In the genomic region with DNA sequence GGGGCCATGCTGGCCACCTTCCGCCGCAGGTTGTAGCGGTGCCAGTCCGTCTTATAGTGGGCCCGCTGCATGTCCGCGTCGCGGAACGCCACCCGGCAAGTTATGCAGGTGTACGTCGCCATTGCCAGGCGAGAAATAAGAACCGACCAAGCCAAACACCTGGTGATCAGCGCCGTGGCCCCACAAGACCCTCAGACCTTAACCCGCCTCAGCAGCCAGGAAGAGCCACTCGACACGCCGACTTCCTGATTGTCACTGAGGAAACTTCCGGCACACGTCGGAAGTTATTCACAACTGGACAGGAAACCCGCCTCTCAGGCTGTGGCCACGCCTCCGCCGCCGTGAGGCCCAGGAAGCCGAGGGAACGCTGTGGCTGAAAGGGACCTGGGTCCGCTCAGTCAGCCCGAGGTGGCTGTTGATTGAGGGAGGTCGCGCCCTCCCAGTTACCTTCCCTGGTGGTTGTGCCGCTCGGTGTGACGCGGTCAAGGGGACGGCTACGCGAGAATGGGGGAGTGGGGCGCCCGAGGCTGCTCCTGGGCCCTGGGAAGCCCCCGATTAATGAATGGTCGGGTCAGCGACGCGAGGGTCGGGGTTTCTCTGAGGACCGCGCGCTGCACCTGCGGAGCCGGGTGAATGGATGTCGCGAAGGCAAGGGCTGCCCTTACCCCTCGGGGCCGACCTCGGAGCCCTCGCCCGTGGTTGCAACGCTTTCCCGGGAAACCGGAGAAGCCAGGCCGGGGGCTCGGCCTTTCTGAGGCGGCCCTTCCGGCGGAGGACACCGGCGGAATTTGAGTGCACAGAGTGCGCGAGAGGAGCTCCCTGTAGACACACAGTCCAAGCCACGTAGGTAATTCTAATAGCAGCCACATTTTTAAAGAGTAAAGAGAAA, we compare ENCODE assay signal across 8 cellular contexts. TPM values are rescaled to one million over a fixed set of nuclear protein-coding genes. Genes with fewer than 3 reads are reported as not detected.
DNase-seq lines count a peak whose midpoint lies in the region; TF ChIP-seq lines count a peak whose summit lies in the region.

A gene with protein sequence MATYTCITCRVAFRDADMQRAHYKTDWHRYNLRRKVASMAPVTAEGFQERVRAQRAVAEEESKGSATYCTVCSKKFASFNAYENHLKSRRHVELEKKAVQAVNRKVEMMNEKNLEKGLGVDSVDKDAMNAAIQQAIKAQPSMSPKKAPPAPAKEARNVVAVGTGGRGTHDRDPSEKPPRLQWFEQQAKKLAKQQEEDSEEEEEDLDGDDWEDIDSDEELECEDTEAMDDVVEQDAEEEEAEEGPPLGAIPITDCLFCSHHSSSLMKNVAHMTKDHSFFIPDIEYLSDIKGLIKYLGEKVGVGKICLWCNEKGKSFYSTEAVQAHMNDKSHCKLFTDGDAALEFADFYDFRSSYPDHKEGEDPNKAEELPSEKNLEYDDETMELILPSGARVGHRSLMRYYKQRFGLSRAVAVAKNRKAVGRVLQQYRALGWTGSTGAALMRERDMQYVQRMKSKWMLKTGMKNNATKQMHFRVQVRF (minus strand): TSS at position 257 of the 889 bp plus-strand sequence. CDS start 135 bp downstream, at position 122.

- H4K20me1 ChIP-seq in MM.1S (ENCODE audit: insufficient read depth, low read length): no peaks in the 10 kb centered on the region

- no peaks in the 10 kb centered on the region for H3K9me3 Mint-ChIP-seq in nephron
- H3K9me3 Mint-ChIP-seq in stimulated activated naive CD8-positive, alpha-beta T cell treated with anti-CD3 and anti-CD28 coated beads, Interleukin-15, Interleukin-2, amounts not matched to agents 100 ng/mL and 50 ng/mL, for 24 hours: no peaks in the 10 kb centered on the region

- H3K27me3 ChIP-seq in MM.1S (replicated peaks; ENCODE audit: insufficient read depth, low read length): no peaks in the 10 kb centered on the region

- H3K79me2 ChIP-seq in MM.1S (ENCODE audit: low read length): peaks cover 65% of the 10 kb centered on the region

- peaks cover 26% of the 10 kb centered on the region for H3K36me3 Mint-ChIP-seq in nephron (ENCODE audit: low read depth)
- H3K36me3 Mint-ChIP-seq in stimulated activated naive CD8-positive, alpha-beta T cell treated with anti-CD3 and anti-CD28 coated beads, Interleukin-15, Interleukin-2, amounts not matched to agents 100 ng/mL and 50 ng/mL, for 24 hours (ENCODE audit: low read depth): peaks cover 52% of the 10 kb centered on the region

- peak within 1 kb of the TSS; percentile 77 for H3K4me2 ChIP-seq in MM.1S (ENCODE audit: low read depth, low read length)

- peak within 1 kb of the TSS; percentile 93 to 99 (median 99) for H3K4me3 Mint-ChIP-seq in nephron
- peak within 1 kb of the TSS; percentile 98 for H3K4me3 Mint-ChIP-seq in stimulated activated naive CD8-positive, alpha-beta T cell treated with anti-CD3 and anti-CD28 coated beads, Interleukin-15, Interleukin-2, amounts not matched to agents 100 ng/mL and 50 ng/mL, for 24 hours

- 0 out of 2 replicates have a peak, but pooled peaks cover 11% of the 10 kb centered on the region for H3F3A ChIP-seq in MM.1S (ENCODE audit: insufficient read depth, low read length)

- peak within 1 kb of the TSS; percentile 99 for H3K4me3 ChIP-seq in MM.1S (ENCODE audit: low read length)
- H3K4me3 ChIP-seq in fibroblast of the aortic adventitia (ENCODE audit: low read depth, low read length): peak within 1 kb of the TSS; percentile 90

- H3K27ac ChIP-seq in MM.1S (ENCODE audit: low read length): peak within 1 kb of the TSS; percentile 46; the same call in 1 of the 2 replicates

- in situ Hi-C loops in G401 (cut with HindIII; ENCODE audit: low sequenced_read_pairs): no loop called here

- H2AFZ ChIP-seq in MM.1S (ENCODE audit: low read length): peak within 1 kb of the TSS; percentile 96

- H3K9me2 ChIP-seq in MM.1S (replicated peaks; ENCODE audit: insufficient read depth, low read length): no peaks in the 10 kb centered on the region

- peak; percentile 96 for DNase-seq in G401 (ENCODE audit: low spot score)
- DNase-seq in HCEC 1CT: peak; percentile 86
- DNase-seq in MM.1S: peak; percentile 96
- DNase-seq in SHP77 treated with DMSO at 0.1 percent for 48 hours (lab: John Stamatoyannopoulos, UW): peak; percentile 96
- DNase-seq in activated effector memory CD4-positive, alpha-beta T cell treated with anti-CD3 and anti-CD28 coated beads, Interleukin-2, amount 50 U/mL, for 16 hours: peak; percentile 96
- DNase-seq in fibroblast of the aortic adventitia (ENCODE audit: low read depth): peak; percentile 85

- H3K9me3 ChIP-seq in MM.1S (replicated peaks; ENCODE audit: insufficient read depth, low read length): no peaks in the 10 kb centered on the region

- peaks cover 78% of the 10 kb centered on the region for H3K4me1 Mint-ChIP-seq in nephron
- peaks cover 86% of the 10 kb centered on the region for H3K4me1 Mint-ChIP-seq in stimulated activated naive CD8-positive, alpha-beta T cell treated with anti-CD3 and anti-CD28 coated beads, Interleukin-15, Interleukin-2, amounts not matched to agents 100 ng/mL and 50 ng/mL, for 24 hours (ENCODE audit: low read depth)

- no peaks in the 10 kb centered on the region for H3K27me3 Mint-ChIP-seq in nephron (ENCODE audit: low read depth)
- no peaks in the 10 kb centered on the region for H3K27me3 Mint-ChIP-seq in stimulated activated naive CD8-positive, alpha-beta T cell treated with anti-CD3 and anti-CD28 coated beads, Interleukin-15, Interleukin-2, amounts not matched to agents 100 ng/mL and 50 ng/mL, for 24 hours

- no peak for TF ChIP-seq CTCF in MM.1S (IDR thresholded peaks at IDR 0.05; ENCODE audit: low read length)
- no peak for TF ChIP-seq CTCF in fibroblast of the aortic adventitia (IDR thresholded peaks at IDR 0.05; ENCODE audit: insufficient read depth, low read length)
- no peak for TF ChIP-seq CTCF in nephron (IDR thresholded peaks at IDR 0.05; ENCODE audit: unreplicated experiment in 3 of 3)

- peaks cover 29% of the 10 kb centered on the region for H3K4me1 ChIP-seq in MM.1S (ENCODE audit: low read length)

- H3K9ac ChIP-seq in MM.1S (ENCODE audit: low read length): peak within 1 kb of the TSS; percentile 92

- H3K36me3 ChIP-seq in MM.1S (replicated peaks; ENCODE audit: insufficient read depth, low read length): peaks cover 14% of the 10 kb centered on the region

- peak within 1 kb of the TSS; percentile 93 to 98 (median 95) for H3K27ac Mint-ChIP-seq in nephron
- peak within 1 kb of the TSS; percentile 94 for H3K27ac Mint-ChIP-seq in stimulated activated naive CD8-positive, alpha-beta T cell treated with anti-CD3 and anti-CD28 coated beads, Interleukin-15, Interleukin-2, amounts not matched to agents 100 ng/mL and 50 ng/mL, for 24 hours

RNA-seq across cellular contexts. Expression of the gene that starts here (rescaled TPM):
- 39.0 and 41.5 TPM in 2 replicates for total RNA-seq in G401 (2014; rRNA removed; shearing (Covaris generic))
- 30.8 and 77.8 TPM in 2 replicates for total RNA-seq in fibroblast of the aortic adventitia (ENCODE audit: low replicate concordance)

Comparison
In these comparisons a context has a peak if more than half of its experiments do, and no peak if none do; other contexts are left out.
1. Peak in every context shown above with its lines: DNase-seq, H3K4me3 ChIP-seq and H3K27ac ChIP-seq.